In the genomic region with DNA sequence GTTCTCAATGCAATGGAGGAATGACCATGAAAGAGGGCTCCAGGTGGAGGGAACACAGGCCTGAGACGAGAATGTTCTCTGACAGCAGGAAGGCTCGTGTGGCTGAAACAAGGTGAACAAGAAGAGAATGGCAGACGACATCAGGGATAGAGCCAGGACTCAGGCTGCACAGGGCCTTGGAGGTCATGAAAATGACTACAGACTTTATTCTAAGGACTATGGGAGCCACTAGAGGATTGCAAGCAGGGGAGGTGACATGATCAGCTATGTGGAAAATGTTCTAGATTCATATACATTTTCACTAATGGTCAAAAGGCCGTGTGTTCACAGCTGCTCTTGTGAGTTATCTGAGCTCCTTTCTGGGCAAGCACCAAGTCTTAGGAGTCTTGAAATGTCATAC, we compare ENCODE assay signal across 11 cellular contexts.
"Had no signal": no experiment of that assay in that cellular context is flagged by ENCODE, and none has a peak within 500 bp of the region (broad histone marks: within the 10 kb centered on the region; RNA-seq: fewer than 3 reads in every experiment).

No MANE protein-coding gene starts in this region.

- DNase-seq: GM23248, GOT3, H7, H9, HCEC 1CT, HFFc6 had no signal

- H3K27ac ChIP-seq: GM23248 had no signal

- H3K4me3 ChIP-seq: GM23248, GM23338, HAP-1 had no signal

- H3K9ac ChIP-seq: GM23248 had no signal

- H3K4me1 Mint-ChIP-seq: GM23338, H9 had no signal

- H2AFZ ChIP-seq: GM23248, GM23338 had no signal

- H3K9me3 ChIP-seq: HAP-1 had no signal

- FAIRE-seq: H1, H54 had no signal

- H3K4me3 Mint-ChIP-seq: GM23338, H9, HFFc6 had no signal

- H3K36me3 ChIP-seq: HAP-1 had no signal

- H3K27ac Mint-ChIP-seq: GM23338, H9, HFFc6 had no signal

- H3K4me2 ChIP-seq: GM23338 had no signal

- ATAC-seq: GM23338, HCT116 had no signal

- H3K4me1 ChIP-seq: HAP-1 had no signal
